25 cellular contexts compared by ENCODE assay signal in genomic region chr3:70291097-70291482, GRCh38. TPM values are rescaled to one million over a fixed set of nuclear protein-coding genes. Genes with fewer than 3 reads are reported as not detected.
DNase-seq lines count a peak whose midpoint lies in the region; ATAC-seq, FAIRE-seq and TF ChIP-seq lines count a peak whose summit lies in the region.
"Had no signal": no experiment of that assay in that cellular context is flagged by ENCODE, and none has a peak within 500 bp of the region (broad histone marks: within the 10 kb centered on the region; RNA-seq: fewer than 3 reads in every experiment).

No MANE protein-coding gene starts in this region.

- H3K9me1 ChIP-seq in K562 (ENCODE audit: control insufficient read depth, insufficient read depth, low read length), result no peaks in the 10 kb centered on the region

- no peaks in the 10 kb centered on the region for H3K27me3 Mint-ChIP-seq in Caco-2 (ENCODE audit: insufficient read depth, unreplicated experiment)
- H3K27me3 Mint-ChIP-seq: CD4-positive, alpha-beta memory T cell; CD4-positive, CD25-positive, alpha-beta regulatory T cell; CD8-positive, alpha-beta memory T cell had no signal

- BruUV-seq in Caco-2 (replicated peaks; lab: Mats Ljungman, UMichigan) (no TSS peak), K562 (replicated peaks; lab: Mats Ljungman, UMichigan) (no TSS peak), PC-9 (replicated peaks; lab: Mats Ljungman, UMichigan) (no TSS peak)

- ATAC-seq in K562, result no peak

- no peak for TF ChIP-seq EP300 in K562 (IDR thresholded peaks at IDR 0.05; ENCODE audit: low read length)

- no peak for TF ChIP-seq RAD21 in K562 (CRISPR knock-in tag; conservative IDR thresholded peaks at IDR 0.05 in 1 of 2, IDR thresholded peaks at IDR 0.05 in 1 of 2)

- no peak overlapping the region for H3K9ac ChIP-seq in HUES6 (ENCODE audit: low read length)
- H3K9ac ChIP-seq in K562 (ENCODE audit: insufficient read depth in 1 of 2, low read depth in 2 of 2, low read length in 2 of 2), result no peak overlapping the region
- H3K9ac ChIP-seq: BLaER1 had no signal

- FAIRE-seq in K562 (lab: Jason Lieb, UNC), result no peak
- FAIRE-seq: A204.1, D721Med, G401.6, GM12891 had no signal

- in situ Hi-C loops in K562 (cut with MboI), result no loop called here

- H3K4me3 ChIP-seq in Caco-2 (ENCODE audit: low read depth, low read length) (peak overlapping the region; percentile 2; the same call in 1 of the 2 replicates), HUES6 (ENCODE audit: low read depth, low read length) (peak overlapping the region; percentile 33; the same call in 1 of the 2 replicates), K562 (peak overlapping the region; percentile 34), PC-9 (no peak overlapping the region)
- H3K4me3 ChIP-seq: BLaER1 had no signal

- no peak for TF ChIP-seq CTCF in Caco-2 (IDR thresholded peaks at IDR 0.05; ENCODE audit: insufficient read depth in 1 of 2, low read depth in 1 of 2, low read length in 1 of 2, severe bottlenecking in 1 of 2, unreplicated experiment in 1 of 2)
- TF ChIP-seq CTCF in K562 (IDR thresholded peaks at IDR 0.05 in 2 of 3, conservative IDR thresholded peaks at IDR 0.05 in 1 of 3; ENCODE audit: insufficient read depth in 2 of 3, low read depth in 1 of 3, low read length in 3 of 3), result no peak
- no peak for TF ChIP-seq CTCF in PC-9 (conservative IDR thresholded peaks at IDR 0.05)

- H3F3A ChIP-seq in PC-9 (ENCODE audit: insufficient read depth, low read depth), result no peaks in the 10 kb centered on the region

- H3K36me3 ChIP-seq in Caco-2 (ENCODE audit: control insufficient read depth, insufficient read depth, low read length) (no peaks in the 10 kb centered on the region), HUES6 (ENCODE audit: control insufficient read depth, insufficient read depth, low read length) (no peaks in the 10 kb centered on the region), K562 (ENCODE audit: control insufficient read depth, insufficient read depth, low read length) (no peaks in the 10 kb centered on the region), PC-9 (ENCODE audit: low read depth) (no peaks in the 10 kb centered on the region)
- H3K36me3 ChIP-seq: BE2C, BLaER1 had no signal

- H3K4me2 ChIP-seq in K562 (ENCODE audit: insufficient read depth, low read length) (peak overlapping the region; percentile 55; the same call in 1 of the 2 replicates), PC-9 (no peak overlapping the region)
- H3K4me2 ChIP-seq: BLaER1 had no signal

- no peaks in the 10 kb centered on the region for H3K79me2 ChIP-seq in K562 (ENCODE audit: control insufficient read depth, insufficient read depth, low read length)
- no peaks in the 10 kb centered on the region for H3K79me2 ChIP-seq in PC-9 (ENCODE audit: low read depth)

- H3K4me3 Mint-ChIP-seq in Caco-2 (ENCODE audit: unreplicated experiment), result peak overlapping the region; percentile 71
- H3K4me3 Mint-ChIP-seq: CD14-positive monocyte; CD4-positive, alpha-beta memory T cell; CD4-positive, CD25-positive, alpha-beta regulatory T cell; CD8-positive, alpha-beta memory T cell had no signal

- peak overlapping the region; percentile 66 for H2AFZ ChIP-seq in K562 (ENCODE audit: low read depth, low read length)
- no peak overlapping the region for H2AFZ ChIP-seq in PC-9

- 45% methylated on average over 2 of the region's 2 CpGs for WGBS in K562 (ENCODE audit: insufficient coverage, low coverage, missing lambda C conversion rate)

- H3K27ac ChIP-seq in HUES6 (ENCODE audit: low read depth, low read length) (no peak overlapping the region), K562 (ENCODE audit: extremely low read depth, low read depth, low read length) (no peak overlapping the region), PC-9 (no peak overlapping the region)
- H3K27ac ChIP-seq: BLaER1 had no signal

- no peaks in the 10 kb centered on the region for H3K4me1 Mint-ChIP-seq in Caco-2 (ENCODE audit: low read depth, unreplicated experiment)
- H3K4me1 Mint-ChIP-seq: CD14-positive monocyte; CD4-positive, alpha-beta memory T cell; CD4-positive, CD25-positive, alpha-beta regulatory T cell; CD8-positive, alpha-beta memory T cell had no signal

- DNase-seq in Caco-2 (no peak), K562 (ENCODE audit: extremely low read depth in 1 of 4, low spot score in 3 of 4) (no peak), NCI-H146 (lab: John Stamatoyannopoulos, UW) (no peak), PC-9 (no peak)
- no peak for DNase-seq in activated CD4-positive, alpha-beta T cell treated with anti-CD3 and anti-CD28 coated beads, Interleukin-2, amount 50 U/mL, for 48 hours
- DNase-seq: 8988T; ACHN; BE2C; C1 segment of cervical spinal cord; Calu3; CD4-positive, alpha-beta memory T cell; CD4-positive, CD25-positive, alpha-beta regulatory T cell; CD8-positive, alpha-beta memory T cell; COR-L47; DMS79 treated with DMSO at 0.1 percent for 48 hours; GF-D8 had no signal

- POLR2A ChIA-PET in Caco-2 (lab: Charles Lee) (no interaction called here), K562 (lab: Yijun Ruan, JAX) (no interaction called here), PC-9 (lab: Charles Lee; ENCODE audit: unreplicated experiment) (no interaction called here)

- CTCF ChIA-PET in Caco-2 (lab: Charles Lee), result no interaction called here
- CTCF ChIA-PET in K562 (lab: Yijun Ruan, JAX; ENCODE audit: low intra/inter-chr PET ratio), result no interaction called here
- CTCF ChIA-PET in PC-9 (lab: Charles Lee), result no interaction called here

- no peaks in the 10 kb centered on the region for H3K9me2 ChIP-seq in PC-9 (ENCODE audit: insufficient read depth)

- H3K9me3 ChIP-seq in Caco-2 (no peaks in the 10 kb centered on the region), HUES6 (ENCODE audit: control insufficient read depth, insufficient read depth, low read depth, low read length) (no peaks in the 10 kb centered on the region), K562 (replicated peaks; ENCODE audit: control insufficient read depth, insufficient read depth, low read depth, low read length) (no peaks in the 10 kb centered on the region), PC-9 (ENCODE audit: insufficient read depth, low read depth) (no peaks in the 10 kb centered on the region)
- H3K9me3 ChIP-seq: BE2C, BLaER1 had no signal

- no peak for TF ChIP-seq POLR2A in K562 (conservative IDR thresholded peaks at IDR 0.05)

- H3K27me3 ChIP-seq in Caco-2 (replicated peaks; ENCODE audit: control insufficient read depth, insufficient read depth, low read length), result no peaks in the 10 kb centered on the region
- H3K27me3 ChIP-seq in HUES6 (ENCODE audit: control insufficient read depth, insufficient read depth, low read length), result no peaks in the 10 kb centered on the region
- H3K27me3 ChIP-seq in K562 (ENCODE audit: control insufficient read depth in 2 of 2, insufficient read depth in 2 of 2, low read length in 2 of 2), result no peaks in the 10 kb centered on the region
- H3K27me3 ChIP-seq in PC-9 (ENCODE audit: insufficient read depth, low read depth), result no peaks in the 10 kb centered on the region
- H3K27me3 ChIP-seq: BLaER1 had no signal

- H4K20me1 ChIP-seq in K562 (replicated peaks; ENCODE audit: control insufficient read depth, insufficient read depth, low read length), result no peaks in the 10 kb centered on the region
- H4K20me1 ChIP-seq in PC-9 (ENCODE audit: insufficient read depth), result no peaks in the 10 kb centered on the region
- H4K20me1 ChIP-seq: BLaER1 had no signal

- intact Hi-C loops in Caco-2 (cut with micrococcal nuclease; ENCODE audit: unreplicated experiment), result no loop called here
- intact Hi-C loops in K562 (cut with micrococcal nuclease), result no loop called here
- intact Hi-C loops in PC-9 (cut with micrococcal nuclease; ENCODE audit: unreplicated experiment), result no loop called here

- no peaks in the 10 kb centered on the region for H3K9me3 Mint-ChIP-seq in Caco-2 (ENCODE audit: unreplicated experiment)

- no peak overlapping the region for H3K27ac Mint-ChIP-seq in Caco-2 (ENCODE audit: unreplicated experiment)
- H3K27ac Mint-ChIP-seq: CD14-positive monocyte; CD4-positive, alpha-beta memory T cell; CD4-positive, CD25-positive, alpha-beta regulatory T cell; CD8-positive, alpha-beta memory T cell had no signal

- H3K4me1 ChIP-seq in Caco-2 (no peaks in the 10 kb centered on the region), HUES6 (ENCODE audit: control insufficient read depth, insufficient read depth, low read length) (no peaks in the 10 kb centered on the region), K562 (replicated peaks in 1 of 2; ENCODE audit: control insufficient read depth in 2 of 2, insufficient read depth in 2 of 2, low read length in 2 of 2) (no peaks in the 10 kb centered on the region), PC-9 (replicated peaks; ENCODE audit: insufficient read depth) (no peaks in the 10 kb centered on the region)
- H3K4me1 ChIP-seq: BE2C, BLaER1 had no signal

- no peaks in the 10 kb centered on the region for H3K36me3 Mint-ChIP-seq in Caco-2 (ENCODE audit: insufficient read depth, unreplicated experiment)
- H3K36me3 Mint-ChIP-seq: CD14-positive monocyte; CD4-positive, alpha-beta memory T cell; CD4-positive, CD25-positive, alpha-beta regulatory T cell; CD8-positive, alpha-beta memory T cell had no signal

RNA-seq across cellular contexts. Expression of gene MDFIC2, which starts 21.3 kb away (rescaled TPM):
- not detected in 2 replicates for total RNA-seq in Caco-2 (2022)
- not detected in 2 replicates for total RNA-seq in K562 (2011; cell fraction: chromatin; rRNA removed; ENCODE audit: low replicate concordance)
- total RNA-seq in K562 (2011; cell fraction: nucleolus; rRNA removed), result not detected in 2 replicates
- total RNA-seq in K562 (2011; cell fraction: nucleoplasm; rRNA removed), result not detected in 2 replicates
- not detected in 2 replicates for total RNA-seq in K562 (2014; rRNA removed)
- total RNA-seq in K562 (2014; rRNA removed; fragmentation: Illumina TruSeq; extraction: Trizol), result not detected in 2 replicates
- not detected in 2 replicates for total RNA-seq in K562 (2015; rRNA removed; fragmentation: Illumina TruSeq; extraction: Trizol)
- total RNA-seq in K562 (2021), result not detected in 2 replicates
- polyA plus RNA-seq in K562 (2011; rRNA removed), result not detected in 2 replicates
- not detected in 2 replicates for polyA plus RNA-seq in K562 (2011; cell fraction: cytosol; rRNA removed)
- not detected in 2 replicates for polyA plus RNA-seq in K562 (2011; cell fraction: nucleus; rRNA removed)
- not detected in 2 replicates for polyA plus RNA-seq in K562 (2012)
- polyA plus RNA-seq in K562 (2014; fragmentation: Illumina TruSeq; extraction: Trizol), result not detected in 2 replicates
- not detected for polyA plus RNA-seq in K562 (2014; fragmentation: Nextera tagmentation; extraction: Ambion mirVana)
- polyA plus RNA-seq in K562 (2014; rRNA removed), result not detected in 2 replicates
- polyA minus RNA-seq in K562 (2011; rRNA and poly(A)+ RNA removed), result not detected in 2 replicates
- not detected in 2 replicates for polyA minus RNA-seq in K562 (2011; cell fraction: cytosol; rRNA and poly(A)+ RNA removed)
- polyA minus RNA-seq in K562 (2011; cell fraction: nucleus; rRNA and poly(A)+ RNA removed), result not detected in 2 replicates
- not detected in 2 replicates for total RNA-seq in PC-9 (2021)
- total RNA-seq: A673; Calu3; CD4-positive, alpha-beta memory T cell; CD4-positive, CD25-positive, alpha-beta regulatory T cell; CD8-positive, alpha-beta memory T cell had no signal
- polyA plus RNA-seq: AG04450; CD14-positive monocyte; CD4-positive, alpha-beta memory T cell; CD4-positive, CD25-positive, alpha-beta regulatory T cell; CD8-positive, alpha-beta memory T cell had no signal
